14 cellular contexts compared by ENCODE assay signal in genomic region chr6:7101290-7101689, GRCh38.
"Had no signal": no experiment of that assay in that cellular context is flagged by ENCODE, and none has a peak within 500 bp of the region (broad histone marks: within the 10 kb centered on the region; RNA-seq: fewer than 3 reads in every experiment).

No MANE protein-coding gene starts in this region.

- H3K4me1 ChIP-seq: adrenal gland had no signal

- H3K4me3 Mint-ChIP-seq: activated CD4-positive, alpha-beta T cell treated with anti-CD3 and anti-CD28 coated beads, Interleukin-2, amount 10 ng/mL, durations not matched to agents 24 days and 14 days; activated naive CD4-positive, alpha-beta T cell treated with anti-CD3 and anti-CD28 coated beads for 36 hours; naive B cell; T-cell had no signal

- H3K27me3 Mint-ChIP-seq: naive B cell, T-cell had no signal

- H3K36me3 ChIP-seq: adrenal gland, ovary had no signal

- H3K9me3 Mint-ChIP-seq: activated CD4-positive, alpha-beta T cell treated with anti-CD3 and anti-CD28 coated beads, Interleukin-2, amount 10 ng/mL, durations not matched to agents 24 days and 14 days; activated naive CD4-positive, alpha-beta T cell treated with anti-CD3 and anti-CD28 coated beads for 36 hours; naive B cell; T-cell had no signal

- ATAC-seq: T-cell had no signal

- H3K9me3 ChIP-seq: adrenal gland, ovary had no signal

- DNase-seq: activated CD4-positive, alpha-beta T cell treated with anti-CD3 and anti-CD28 coated beads, Interleukin-2, amount 10 ng/mL, durations not matched to agents 24 days and 14 days; activated naive CD4-positive, alpha-beta T cell treated with anti-CD3 and anti-CD28 coated beads for 36 hours; adrenal gland; caudate nucleus; effector CD8-positive, alpha-beta T cell; kidney; naive B cell; ovary; T-cell; trophoblast cell had no signal

- H3K27me3 ChIP-seq: adrenal gland, ovary had no signal

- H3K27ac ChIP-seq: adrenal gland, coronary artery, ovary, SK-N-MC had no signal

- H3K4me3 ChIP-seq: adrenal gland, coronary artery, lung, ovary, SK-N-MC, smooth muscle cell had no signal

- H3K27ac Mint-ChIP-seq: activated CD4-positive, alpha-beta T cell treated with anti-CD3 and anti-CD28 coated beads, Interleukin-2, amount 10 ng/mL, durations not matched to agents 24 days and 14 days; activated naive CD4-positive, alpha-beta T cell treated with anti-CD3 and anti-CD28 coated beads for 36 hours; T-cell had no signal

- H3K36me3 Mint-ChIP-seq: naive B cell, T-cell had no signal
